Comparison of ENCODE assay signal across 17 cellular contexts in the genomic region with DNA sequence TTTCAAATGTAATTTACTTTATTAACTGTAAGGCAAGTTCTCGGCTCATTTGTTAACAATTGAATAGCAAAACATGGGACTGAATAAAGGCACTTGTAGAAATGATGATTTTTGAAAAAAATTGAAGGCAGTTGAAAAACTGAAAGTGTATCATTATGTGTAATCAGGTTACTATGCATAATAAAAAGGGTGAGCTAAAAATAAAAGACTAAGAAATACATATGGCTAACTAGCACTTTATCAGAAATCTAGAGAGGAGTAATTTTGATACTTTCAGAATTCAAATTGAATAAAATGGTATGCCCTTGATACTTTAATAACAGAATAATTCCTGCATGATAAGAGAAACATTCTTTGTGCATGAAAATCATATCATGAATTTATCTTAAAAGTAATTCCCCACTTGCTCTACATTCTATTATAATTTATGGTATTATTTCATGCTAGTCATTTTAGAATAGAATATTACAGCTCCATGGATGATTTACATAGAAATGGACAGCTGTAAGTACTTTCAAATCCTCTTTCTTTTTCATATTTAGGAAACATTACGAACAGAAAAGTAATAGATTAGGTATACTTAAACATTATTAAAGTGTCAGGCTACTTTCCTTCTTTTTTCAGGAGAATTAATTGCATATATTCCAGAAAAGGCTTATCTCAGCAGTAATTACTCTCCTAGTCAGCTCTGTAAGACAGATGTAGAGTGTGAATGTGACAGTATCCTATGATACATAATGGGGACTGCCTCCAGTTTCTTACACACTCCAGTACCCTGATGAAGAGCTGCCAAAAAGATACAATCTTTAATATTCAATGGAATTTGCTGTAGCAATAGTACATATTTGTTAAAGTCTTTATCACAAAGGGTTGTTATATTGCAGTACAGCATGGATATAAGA.
DNase-seq lines count a peak whose midpoint lies in the region; ATAC-seq, FAIRE-seq and TF ChIP-seq lines count a peak whose summit lies in the region.
"Had no signal": no experiment of that assay in that cellular context is flagged by ENCODE, and none has a peak within 500 bp of the region (broad histone marks: within the 10 kb centered on the region; RNA-seq: fewer than 3 reads in every experiment).

No MANE protein-coding gene starts in this region.

- intact Hi-C loops in kidney (cut with DNase I) = no loop called here

- H3K4me3 ChIP-seq in kidney (ENCODE audit: low read length in 2 of 2) = no peak overlapping the region
- H3K4me3 ChIP-seq: left ventricle myocardium inferior, smooth muscle cell had no signal

- no peaks in the 10 kb centered on the region for H3K36me3 ChIP-seq in kidney (ENCODE audit: control insufficient read depth in 1 of 2, insufficient read depth in 2 of 2, low read length in 2 of 2)
- H3K36me3 ChIP-seq: left ventricle myocardium inferior had no signal

- H3K4me1 ChIP-seq in kidney (ENCODE audit: control insufficient read depth in 1 of 2, insufficient read depth in 1 of 2, low read depth in 1 of 2, low read length in 2 of 2) = no peaks in the 10 kb centered on the region
- H3K4me1 ChIP-seq: left ventricle myocardium inferior had no signal

- peak; percentile 1 for DNase-seq in DMS 273 treated with DMSO at 0.1 percent for 48 hours (lab: John Stamatoyannopoulos, UW)
- no peak for DNase-seq in DMS 273 (lab: John Stamatoyannopoulos, UW; ENCODE audit: unreplicated experiment)
- peak; percentile 13 for DNase-seq in putamen (ENCODE audit: low spot score)
- DNase-seq in activated CD8-positive, alpha-beta memory T cell treated with anti-CD3 and anti-CD28 coated beads, Interleukin-2, amount 50 U/mL, for 48 hours = no peak
- no peak for DNase-seq in iPS-NIHi11 (ENCODE audit: low spot score)
- DNase-seq in kidney = no peak
- DNase-seq: central memory CD4-positive, alpha-beta T cell; effector memory CD8-positive, alpha-beta T cell; GOT3; left ventricle myocardium inferior; NCI-H1694; NCI-H510A treated with DMSO at 0.1 percent for 48 hours had no signal

- no peaks in the 10 kb centered on the region for H3K9me3 ChIP-seq in kidney (ENCODE audit: control insufficient read depth in 1 of 2, low read length in 2 of 2)
- H3K9me3 ChIP-seq: left ventricle myocardium inferior had no signal

- no peak overlapping the region for H3K9ac ChIP-seq in kidney (ENCODE audit: low read length in 2 of 2)

- ATAC-seq in HG02588 (IDR thresholded peaks at IDR 0.05; ENCODE audit: unreplicated experiment) (peak; percentile 53), HG03139 (IDR thresholded peaks at IDR 0.05; ENCODE audit: unreplicated experiment) (peak; percentile 64)
- ATAC-seq: effector memory CD8-positive, alpha-beta T cell had no signal

- no peak overlapping the region for H3K27ac ChIP-seq in kidney (ENCODE audit: low read depth in 2 of 2, low read length in 2 of 2)
- H3K27ac ChIP-seq: 22Rv1, C4-2B, left ventricle myocardium inferior had no signal

- no peak for FAIRE-seq in kidney (lab: Jason Lieb, UNC)

- TF ChIP-seq CTCF in kidney (IDR thresholded peaks at IDR 0.05; ENCODE audit: borderline replicate concordance, extremely low read depth, insufficient read depth) = no peak

Comparison
In these comparisons a context has a peak if more than half of its experiments do, and no peak if none do; other contexts are left out.
1. DNase-seq: peak in DMS 273 treated with DMSO at 0.1 percent for 48 hours (single experiment) and putamen (single experiment); none in DMS 273 (single experiment), activated CD8-positive, alpha-beta memory T cell treated with anti-CD3 and anti-CD28 coated beads, Interleukin-2, amount 50 U/mL, for 48 hours (single experiment), iPS-NIHi11 (single experiment) and kidney (single experiment).